In the genomic region with DNA sequence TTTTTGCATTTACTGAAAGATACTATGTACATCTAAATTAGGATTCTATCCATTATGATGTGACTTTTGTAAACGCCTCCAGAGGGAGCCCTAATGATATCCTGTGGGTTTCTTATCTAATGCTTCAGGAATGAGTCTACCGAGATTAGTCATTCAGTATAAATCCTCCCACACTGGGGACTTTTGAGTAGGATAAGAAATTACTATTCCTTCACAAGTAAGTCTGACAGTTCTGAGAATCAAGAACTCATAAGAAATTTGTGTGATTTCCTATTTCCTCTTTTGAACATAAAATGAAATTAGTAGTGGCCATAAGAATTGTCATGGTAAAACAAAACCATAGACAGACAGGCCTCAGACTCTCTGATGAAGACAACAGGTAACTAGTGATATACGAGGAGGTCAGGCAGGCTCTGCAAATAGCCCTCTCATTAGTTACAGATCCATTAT, we compare ENCODE assay signal across 9 cellular contexts. TPM values are rescaled to one million over a fixed set of nuclear protein-coding genes. Genes with fewer than 3 reads are reported as not detected.
DNase-seq lines count a peak whose midpoint lies in the region; TF ChIP-seq lines count a peak whose summit lies in the region.
"Had no signal": no experiment of that assay in that cellular context is flagged by ENCODE, and none has a peak within 500 bp of the region (broad histone marks: within the 10 kb centered on the region; RNA-seq: fewer than 3 reads in every experiment).

No MANE protein-coding gene starts in this region.

- no peaks in the 10 kb centered on the region for H4K20me1 ChIP-seq in neural progenitor cell (ENCODE audit: low read depth)

- no peaks in the 10 kb centered on the region for H3K27me3 ChIP-seq in endodermal cell (ENCODE audit: control insufficient read depth, insufficient read depth, low read length, poor library complexity, severe bottlenecking)
- H3K27me3 ChIP-seq in neural progenitor cell = no peaks in the 10 kb centered on the region
- H3K27me3 ChIP-seq: SJSA1 had no signal

- no peaks in the 10 kb centered on the region for H3K27me3 Mint-ChIP-seq in endodermal cell (ENCODE audit: insufficient read depth)
- H3K27me3 Mint-ChIP-seq in neural progenitor cell (ENCODE audit: insufficient read depth, low read depth) = no peaks in the 10 kb centered on the region

- H3K36me3 Mint-ChIP-seq in endodermal cell (ENCODE audit: low read depth) (no peaks in the 10 kb centered on the region), neural progenitor cell (no peaks in the 10 kb centered on the region)

- H3F3A ChIP-seq in neural progenitor cell (ENCODE audit: low read depth) = no peaks in the 10 kb centered on the region

- no peaks in the 10 kb centered on the region for H3K36me3 ChIP-seq in endodermal cell (ENCODE audit: control insufficient read depth, insufficient read depth, low read length)
- H3K36me3 ChIP-seq in neural progenitor cell = no peaks in the 10 kb centered on the region
- H3K36me3 ChIP-seq: SJSA1 had no signal

- H3K27ac Mint-ChIP-seq in endodermal cell (peak overlapping the region; percentile 71), neural progenitor cell (no peak overlapping the region)

- H3K9me3 Mint-ChIP-seq in endodermal cell = no peaks in the 10 kb centered on the region
- no peaks in the 10 kb centered on the region for H3K9me3 Mint-ChIP-seq in neural progenitor cell

- H2AFZ ChIP-seq in neural progenitor cell (replicated peaks) = peak overlapping the region; percentile 38

- H3K9me3 ChIP-seq in endodermal cell (ENCODE audit: control insufficient read depth, low read length) = no peaks in the 10 kb centered on the region
- no peaks in the 10 kb centered on the region for H3K9me3 ChIP-seq in neural progenitor cell (ENCODE audit: low read depth)
- H3K9me3 ChIP-seq: SJSA1 had no signal

- no peak overlapping the region for H3K4me2 ChIP-seq in neural progenitor cell

- 30 to 44% methylated on average over 1 to 3 of the region's 3 CpGs for WGBS in endodermal cell (ENCODE audit: insufficient coverage in 1 of 2, insufficient read length in 1 of 2), 2 experiments

- DNase-seq in DMS53 (lab: John Stamatoyannopoulos, UW) = peak; percentile 74
- DNase-seq in H4 (ENCODE audit: low spot score) = peak; percentile 68
- DNase-seq in NCI-H446 (lab: John Stamatoyannopoulos, UW) = peak; percentile 28 to 49
- DNase-seq in endodermal cell = peak; percentile 51
- DNase-seq in neural progenitor cell (ENCODE audit: low spot score) = peak; percentile 68
- no peak for DNase-seq in activated effector memory CD4-positive, alpha-beta T cell treated with Interleukin-2 at 50 U/mL for 16 hours
- no peak for DNase-seq in effector CD8-positive, alpha-beta T cell (lab: John Stamatoyannopoulos, UW)
- DNase-seq in activated CD4-positive, alpha-beta T cell treated with anti-CD3 and anti-CD28 coated beads, Interleukin-2, amount 50 U/mL, for 48 hours = no peak

- H3K79me2 ChIP-seq in neural progenitor cell (ENCODE audit: low read depth) = no peaks in the 10 kb centered on the region

- H3K4me3 ChIP-seq in endodermal cell (ENCODE audit: low read length) (no peak overlapping the region), neural progenitor cell (no peak overlapping the region)
- H3K4me3 ChIP-seq: SJSA1 had no signal

- no peak overlapping the region for H3K4me3 Mint-ChIP-seq in endodermal cell
- no peak overlapping the region for H3K4me3 Mint-ChIP-seq in neural progenitor cell

- TF ChIP-seq CTCF in endodermal cell (conservative IDR thresholded peaks at IDR 0.05) (peak; percentile 83), neural progenitor cell (IDR thresholded peaks at IDR 0.05) (peak; percentile 76)

- H3K9ac ChIP-seq in endodermal cell (ENCODE audit: extremely low read depth, low read length, poor library complexity, severe bottlenecking) (no peak overlapping the region), neural progenitor cell (no peak overlapping the region)

- H3K4me1 ChIP-seq in endodermal cell (ENCODE audit: control insufficient read depth, insufficient read depth, low read length) = no peaks in the 10 kb centered on the region
- H3K4me1 ChIP-seq in neural progenitor cell = no peaks in the 10 kb centered on the region

- H3K27ac ChIP-seq in endodermal cell (ENCODE audit: low read depth, low read length) (no peak overlapping the region), neural progenitor cell (no peak overlapping the region)
- H3K27ac ChIP-seq: SJSA1 had no signal

- H3K4me1 Mint-ChIP-seq in endodermal cell (no peaks in the 10 kb centered on the region), neural progenitor cell (no peaks in the 10 kb centered on the region)

RNA-seq across cellular contexts. Expression of gene OR5M1, which starts 10.0 kb away (rescaled TPM):
- total RNA-seq in H4 (2014; rRNA removed; shearing (Covaris generic)) = not detected in 2 replicates
- not detected for total RNA-seq in endodermal cell
- not detected for polyA plus RNA-seq in endodermal cell (2013, experiment 1 of 2)
- not detected for polyA plus RNA-seq in endodermal cell (2013, experiment 2 of 2)
- not detected in 2 replicates for total RNA-seq in neural progenitor cell (ENCODE audit: low replicate concordance)
- total RNA-seq: SJSA1 had no signal

RNA-seq across cellular contexts. Expression of gene OR5AP2, which starts 17.6 kb away (rescaled TPM):
- total RNA-seq in H4 (2014; rRNA removed; shearing (Covaris generic)) = not detected in 2 replicates
- total RNA-seq in endodermal cell (not detected), neural progenitor cell (ENCODE audit: low replicate concordance) (not detected in 2 replicates)
- not detected for polyA plus RNA-seq in endodermal cell (2013, experiment 1 of 2)
- polyA plus RNA-seq in endodermal cell (2013, experiment 2 of 2) = not detected
- total RNA-seq: SJSA1 had no signal

RNA-seq across cellular contexts. Expression of gene OR5AR1, which starts 38.8 kb away (rescaled TPM):
- total RNA-seq in H4 (2014; rRNA removed; shearing (Covaris generic)) = not detected in 2 replicates
- total RNA-seq in endodermal cell (not detected), neural progenitor cell (ENCODE audit: low replicate concordance) (not detected in 2 replicates)
- polyA plus RNA-seq in endodermal cell (2013, experiment 1 of 2) = not detected
- polyA plus RNA-seq in endodermal cell (2013, experiment 2 of 2) = not detected
- total RNA-seq: SJSA1 had no signal

RNA-seq across cellular contexts. Expression of gene OR5M10, which starts 47.2 kb away (rescaled TPM):
- total RNA-seq in H4 (2014; rRNA removed; shearing (Covaris generic)) = not detected in 2 replicates
- total RNA-seq in endodermal cell = not detected
- not detected for polyA plus RNA-seq in endodermal cell (2013, experiment 1 of 2)
- not detected for polyA plus RNA-seq in endodermal cell (2013, experiment 2 of 2)
- total RNA-seq in neural progenitor cell (ENCODE audit: low replicate concordance) = not detected in 2 replicates
- total RNA-seq: SJSA1 had no signal

Comparison
In these comparisons a context has a peak if more than half of its experiments do, and no peak if none do; other contexts are left out.
1. DNase-seq: peak in DMS53 (single experiment), H4 (single experiment), NCI-H446 (2 of 2), endodermal cell (single experiment) and neural progenitor cell (single experiment); none in activated effector memory CD4-positive, alpha-beta T cell treated with Interleukin-2 at 50 U/mL for 16 hours (single experiment), effector CD8-positive, alpha-beta T cell (single experiment) and activated CD4-positive, alpha-beta T cell treated with anti-CD3 and anti-CD28 coated beads, Interleukin-2, amount 50 U/mL, for 48 hours (0 of 2).